1 cellular context compared by ENCODE assay signal in genomic region chr16:31458835-31459721, GRCh38.
A peak's percentile ranks its signal among the peaks of the same experiment; 100 is the strongest.
TF ChIP-seq lines count a peak whose summit lies in the region.

TSS of gene ARMC5 (plus strand) at chr16:31459501. CDS start at chr16:31459525, 24 bp downstream.

TF ChIP-seq in HepG2, 621 proteins besides CTCF, POLR2A, EP300 and RAD21 (continued from another document and continues in another):
- TF ChIP-seq MTA1 (CRISPR knock-in tag; IDR thresholded peaks at IDR 0.05; ENCODE audit: borderline replicate concordance) (peak; percentile 73; the same call in 1 of the 2 replicates), PCBP2 (optimal IDR thresholded peaks at IDR 0.05; ENCODE audit: low read depth, low read length, poor library complexity, severe bottlenecking) (no peak), SP2 (CRISPR knock-in tag; IDR thresholded peaks at IDR 0.05) (peak; percentile 67), ZBTB7A (CRISPR knock-in tag; IDR thresholded peaks at IDR 0.05) (no peak), ZBTB34 (CRISPR knock-in tag; IDR thresholded peaks at IDR 0.05) (peak; percentile 67), ARNTL (CRISPR knock-in tag; IDR thresholded peaks at IDR 0.05) (peak; percentile 78; the same call in 1 of the 2 replicates), TAF1 (CRISPR knock-in tag; IDR thresholded peaks at IDR 0.05) (peak; percentile 99), ZMYM3 (CRISPR knock-in tag; IDR thresholded peaks at IDR 0.05) (no peak), RFX1 (IDR thresholded peaks at IDR 0.05) (no peak), SRSF4 (IDR thresholded peaks at IDR 0.05; ENCODE audit: low read depth, low read length, poor library complexity, severe bottlenecking) (no peak), ZNF12 (CRISPR knock-in tag; IDR thresholded peaks at IDR 0.05) (peak; percentile 56; the same call in 1 of the 2 replicates), IRF9 (CRISPR knock-in tag; IDR thresholded peaks at IDR 0.05; ENCODE audit: borderline replicate concordance) (peak; percentile 93), SNRNP70 (IDR thresholded peaks at IDR 0.05; ENCODE audit: low read depth, low read length) (no peak), ZNF646 (CRISPR knock-in tag; IDR thresholded peaks at IDR 0.05) (no peak; the same call in 1 of the 2 replicates), ZNF468 (CRISPR knock-in tag; IDR thresholded peaks at IDR 0.05) (peak; percentile 94; the same call in 1 of the 2 replicates), ELK4 (CRISPR knock-in tag; IDR thresholded peaks at IDR 0.05; ENCODE audit: borderline replicate concordance) (0 out of 2 replicates have a peak, but pooled peaks have one; percentile 77), ZNF543 (CRISPR knock-in tag; IDR thresholded peaks at IDR 0.05) (peak; percentile 79), GLI4 (CRISPR knock-in tag; IDR thresholded peaks at IDR 0.05; ENCODE audit: borderline replicate concordance) (peak; percentile 70; the same call in 1 of the 2 replicates), ZHX1 (CRISPR knock-in tag; IDR thresholded peaks at IDR 0.05; ENCODE audit: low read depth) (peak; percentile 99), CSRNP1 (CRISPR knock-in tag; IDR thresholded peaks at IDR 0.05) (peak; percentile 98), ARID5B (CRISPR knock-in tag; IDR thresholded peaks at IDR 0.05) (no peak), FLYWCH1 (CRISPR knock-in tag; IDR thresholded peaks at IDR 0.05) (no peak), ATF6 (CRISPR knock-in tag; conservative IDR thresholded peaks at IDR 0.05) (no peak), BCL3 (CRISPR knock-in tag; IDR thresholded peaks at IDR 0.05) (peak; percentile 94), ZFP36 (IDR thresholded peaks at IDR 0.05; ENCODE audit: borderline replicate concordance, low read depth, low read length, partially characterized antibody) (peak; percentile 24), ZNF501 (CRISPR knock-in tag; IDR thresholded peaks at IDR 0.05) (peak; percentile 90)
